Comparison of ENCODE assay signal across 27 cellular contexts in the genomic region with DNA sequence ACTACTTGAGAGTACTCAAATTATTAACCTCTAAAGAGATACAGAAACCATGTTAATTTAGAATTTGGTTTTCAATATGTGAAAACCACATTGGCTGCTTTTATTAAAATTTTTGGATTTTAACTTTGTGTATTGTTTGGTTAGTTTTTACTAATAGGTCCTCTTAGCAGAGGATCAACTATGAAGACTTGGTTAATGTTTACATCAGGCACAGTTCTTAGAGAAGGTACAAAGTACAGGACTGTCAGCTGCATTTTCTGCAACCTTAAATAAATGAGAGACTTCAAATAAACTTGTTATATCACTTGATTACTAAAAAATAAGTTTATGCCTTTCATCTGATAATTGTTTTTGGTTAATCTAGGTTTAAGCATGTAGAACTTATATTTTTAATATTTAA.
"Had no signal": no experiment of that assay in that cellular context is flagged by ENCODE, and none has a peak within 500 bp of the region (broad histone marks: within the 10 kb centered on the region; RNA-seq: fewer than 3 reads in every experiment).

No MANE protein-coding gene starts in this region.

- H3K9me3 ChIP-seq: heart right ventricle, neutrophil, ovary, psoas muscle, thyroid gland, upper lobe of right lung had no signal

- H3K4me1 Mint-ChIP-seq: activated CD4-positive, alpha-beta T cell treated with anti-CD3 and anti-CD28 coated beads, Interleukin-2, amount 10 ng/mL, durations not matched to agents 24 days and 14 days; activated CD8-positive, alpha-beta memory T cell treated with anti-CD3 and anti-CD28 coated beads, Interleukin-2, amount 10 ng/mL, durations not matched to agents 7 days and 5 days; activated naive CD8-positive, alpha-beta T cell treated with anti-CD3 and anti-CD28 coated beads, Interleukin-2, amount 50 U/mL, for 24 hours had no signal

- ATAC-seq: activated CD4-positive, CD25-positive, alpha-beta regulatory T cell treated with anti-CD3 and anti-CD28 coated beads, Interleukin-2, amount 50 U/mL, for 24 hours; activated CD8-positive, alpha-beta memory T cell treated with anti-CD3 and anti-CD28 coated beads, Interleukin-2, amount 10 ng/mL, durations not matched to agents 7 days and 5 days; activated CD8-positive, alpha-beta T cell treated with anti-CD3 and anti-CD28 coated beads for 36 hours; activated naive CD8-positive, alpha-beta T cell treated with anti-CD3 and anti-CD28 coated beads, Interleukin-2, amount 50 U/mL, for 24 hours; heart right ventricle; left ventricle myocardium superior; natural killer cell treated with Interleukin-12 subunit alpha and Interleukin-12 subunit beta and Interleukin-15 and Interleukin-18, amount 100 ng/mL, for 72 hours; psoas muscle; right cardiac atrium; upper lobe of right lung had no signal

- H3K27ac Mint-ChIP-seq: activated CD4-positive, alpha-beta T cell treated with anti-CD3 and anti-CD28 coated beads, Interleukin-2, amount 10 ng/mL, durations not matched to agents 24 days and 14 days; activated CD8-positive, alpha-beta memory T cell treated with anti-CD3 and anti-CD28 coated beads, Interleukin-2, amount 10 ng/mL, durations not matched to agents 7 days and 5 days; activated CD8-positive, alpha-beta T cell treated with anti-CD3 and anti-CD28 coated beads for 36 hours; activated naive CD8-positive, alpha-beta T cell treated with anti-CD3 and anti-CD28 coated beads, Interleukin-2, amount 50 U/mL, for 24 hours; activated T-helper 1 cell treated with anti-CD3 and anti-CD28 coated beads, Interleukin-12 subunit alpha, Interleukin-12 subunit beta, Interleukin-2, Interleukin-4 antibody, amounts not matched to agents 30 ng/mL and 10 ng/mL and 1 ng/mL, durations not matched to agents 14 hours and 24 hours and 36 hours; natural killer cell treated with Interleukin-12 subunit alpha and Interleukin-12 subunit beta and Interleukin-15 and Interleukin-18, amount 100 ng/mL, for 72 hours; stimulated activated naive CD8-positive, alpha-beta T cell treated with anti-CD3 and anti-CD28 coated beads, Interleukin-15, Interleukin-2, amounts not matched to agents 100 ng/mL and 50 ng/mL, for 24 hours; T-helper 2 cell treated with Interferon-gamma antibody and Interleukin-4, amounts not matched to agents 5 μg/mL and 100 μg/mL, for 36 hours had no signal

- H3K27me3 Mint-ChIP-seq: activated CD4-positive, alpha-beta T cell treated with anti-CD3 and anti-CD28 coated beads, Interleukin-2, amount 10 ng/mL, durations not matched to agents 24 days and 14 days; activated CD8-positive, alpha-beta memory T cell treated with anti-CD3 and anti-CD28 coated beads, Interleukin-2, amount 10 ng/mL, durations not matched to agents 7 days and 5 days; activated CD8-positive, alpha-beta T cell treated with anti-CD3 and anti-CD28 coated beads for 36 hours; activated naive CD8-positive, alpha-beta T cell treated with anti-CD3 and anti-CD28 coated beads, Interleukin-2, amount 50 U/mL, for 24 hours; natural killer cell treated with Interleukin-12 subunit alpha and Interleukin-12 subunit beta and Interleukin-15 and Interleukin-18, amount 100 ng/mL, for 72 hours; stimulated activated naive CD8-positive, alpha-beta T cell treated with anti-CD3 and anti-CD28 coated beads, Interleukin-15, Interleukin-2, amounts not matched to agents 100 ng/mL and 50 ng/mL, for 24 hours had no signal

- H3K4me3 ChIP-seq: cardiac muscle cell, heart right ventricle, ovary, psoas muscle, thyroid gland, upper lobe of right lung had no signal

- H3K4me1 ChIP-seq: heart right ventricle, psoas muscle, thyroid gland, upper lobe of right lung had no signal

- H3K36me3 ChIP-seq: cardiac muscle cell, heart right ventricle, neutrophil, ovary, thyroid gland, upper lobe of right lung had no signal

- H3K27ac ChIP-seq: cardiac muscle cell, epithelial cell of prostate, heart right ventricle, neutrophil, ovary, psoas muscle, thyroid gland, upper lobe of right lung, VCaP had no signal

- H3K27me3 ChIP-seq: cardiac muscle cell, heart right ventricle, neutrophil, ovary, thyroid gland, upper lobe of right lung had no signal

- H3K36me3 Mint-ChIP-seq: activated CD8-positive, alpha-beta memory T cell treated with anti-CD3 and anti-CD28 coated beads, Interleukin-2, amount 10 ng/mL, durations not matched to agents 7 days and 5 days; natural killer cell treated with Interleukin-12 subunit alpha and Interleukin-12 subunit beta and Interleukin-15 and Interleukin-18, amount 100 ng/mL, for 72 hours had no signal

- DNase-seq: activated CD4-positive, alpha-beta T cell treated with anti-CD3 and anti-CD28 coated beads, Interleukin-2, amount 10 ng/mL, durations not matched to agents 24 days and 14 days; activated CD8-positive, alpha-beta memory T cell treated with anti-CD3 and anti-CD28 coated beads, Interleukin-2, amount 10 ng/mL, durations not matched to agents 7 days and 5 days; activated CD8-positive, alpha-beta T cell treated with anti-CD3 and anti-CD28 coated beads for 36 hours; activated gamma-delta T cell; activated naive CD4-positive, alpha-beta T cell treated with anti-CD3 and anti-CD28 coated beads, Interleukin-2, amount 50 U/mL, for 16 hours; activated naive CD8-positive, alpha-beta T cell treated with anti-CD3 and anti-CD28 coated beads, Interleukin-2, amount 50 U/mL, for 24 hours; activated T-cell treated with anti-CD3 and anti-CD28 coated beads for 4 hours; foreskin fibroblast; heart right ventricle; left ventricle myocardium superior; midbrain; ovary; psoas muscle; right cardiac atrium; stimulated activated CD4-positive, alpha-beta T cell treated with anti-CD3 and anti-CD28 coated beads, Interleukin-1b, Interleukin-23, amount 100 ng/mL, for 48 hours; substantia nigra; thyroid gland; upper lobe of right lung had no signal

- H3K4me3 Mint-ChIP-seq: activated CD4-positive, alpha-beta T cell treated with anti-CD3 and anti-CD28 coated beads, Interleukin-2, amount 10 ng/mL, durations not matched to agents 24 days and 14 days; activated CD8-positive, alpha-beta memory T cell treated with anti-CD3 and anti-CD28 coated beads, Interleukin-2, amount 10 ng/mL, durations not matched to agents 7 days and 5 days; activated CD8-positive, alpha-beta T cell treated with anti-CD3 and anti-CD28 coated beads for 36 hours; activated naive CD8-positive, alpha-beta T cell treated with anti-CD3 and anti-CD28 coated beads, Interleukin-2, amount 50 U/mL, for 24 hours; activated T-helper 1 cell treated with anti-CD3 and anti-CD28 coated beads, Interleukin-12 subunit alpha, Interleukin-12 subunit beta, Interleukin-2, Interleukin-4 antibody, amounts not matched to agents 30 ng/mL and 10 ng/mL and 1 ng/mL, durations not matched to agents 14 hours and 24 hours and 36 hours; natural killer cell treated with Interleukin-12 subunit alpha and Interleukin-12 subunit beta and Interleukin-15 and Interleukin-18, amount 100 ng/mL, for 72 hours; stimulated activated naive CD8-positive, alpha-beta T cell treated with anti-CD3 and anti-CD28 coated beads, Interleukin-15, Interleukin-2, amounts not matched to agents 100 ng/mL and 50 ng/mL, for 24 hours; T-helper 2 cell treated with Interferon-gamma antibody and Interleukin-4, amounts not matched to agents 5 μg/mL and 100 μg/mL, for 36 hours had no signal
